Comparison of ENCODE assay signal across 27 cellular contexts in genomic region chr18:8721094-8721669, GRCh38. TPM values are rescaled to one million over a fixed set of nuclear protein-coding genes. Genes with fewer than 3 reads are reported as not detected.
A peak's percentile ranks its signal among the peaks of the same experiment; 100 is the strongest.
DNase-seq lines count a peak whose midpoint lies in the region; ATAC-seq and TF ChIP-seq lines count a peak whose summit lies in the region.
"Had no signal": no experiment of that assay in that cellular context is flagged by ENCODE, and none has a peak within 500 bp of the region (broad histone marks: within the 10 kb centered on the region; RNA-seq: fewer than 3 reads in every experiment).

No MANE protein-coding gene starts in this region.

- peak overlapping the region; percentile 14; the same call in 1 of the 2 replicates for H3K4ac ChIP-seq in IMR-90 (ENCODE audit: low read depth, low read length)

- POLR2A ChIA-PET in IMR-90 (lab: Charles Lee; ENCODE audit: unreplicated experiment), result no interaction called here

- H3K79me2 ChIP-seq in osteoblast (ENCODE audit: insufficient read depth, low read length), result peaks cover 62% of the 10 kb centered on the region
- H3K79me2 ChIP-seq: parathyroid adenoma had no signal

- H2BK20ac ChIP-seq in IMR-90 (ENCODE audit: low read depth, low read length), result no peak overlapping the region

- H2BK120ac ChIP-seq in IMR-90 (ENCODE audit: low read depth, low read length), result no peak overlapping the region

- H3K4me1 ChIP-seq in IMR-90 (ENCODE audit: control insufficient read depth, insufficient read depth, low read length) (peaks cover 13% of the 10 kb centered on the region), osteoblast (ENCODE audit: insufficient read depth, low read length) (peaks cover 8% of the 10 kb centered on the region)

- intact Hi-C loops in IMR-90 (cut with micrococcal nuclease), result no loop called here

- ATAC-seq in IMR-90 (ENCODE audit: low read depth), result no peak
- ATAC-seq in GM19397 (IDR thresholded peaks at IDR 0.05; ENCODE audit: unreplicated experiment), result no peak
- ATAC-seq: activated CD8-positive, alpha-beta T cell treated with anti-CD3 and anti-CD28 coated beads for 36 hours; left lobe of liver; natural killer cell; sciatic nerve; stimulated activated naive CD8-positive, alpha-beta T cell treated with anti-CD3 and anti-CD28 coated beads, Interleukin-15, Interleukin-2, amounts not matched to agents 100 U/mL and 50 U/mL, for 24 hours; T-cell had no signal

- peak in 2 of 3 experiments; percentile 8 to 41 for DNase-seq in NCI-H1417 (lab: John Stamatoyannopoulos, UW)
- no peak for DNase-seq in NCI-H1417 treated with DMSO at 0.1 percent for 48 hours (lab: John Stamatoyannopoulos, UW)
- DNase-seq in IMR-90, result no peak
- DNase-seq in cerebellar cortex (ENCODE audit: low spot score), result peak; percentile 87
- no peak for DNase-seq in osteoblast (ENCODE audit: insufficient read length, low spot score, missing footprints)
- DNase-seq in NCI-H748 treated with DMSO at 0.1 percent for 48 hours (lab: John Stamatoyannopoulos, UW), result no peak
- no peak for DNase-seq in nucleus accumbens (lab: John Stamatoyannopoulos, UW)
- DNase-seq: activated CD4-positive, alpha-beta T cell treated with anti-CD3 and anti-CD28 coated beads for 1 hour; activated CD8-positive, alpha-beta T cell treated with anti-CD3 and anti-CD28 coated beads for 36 hours; activated effector memory CD4-positive, alpha-beta T cell treated with anti-CD3 and anti-CD28 coated beads, Interleukin-2, amount 50 U/mL, for 16 hours; activated naive CD8-positive, alpha-beta T cell treated with anti-CD3 and anti-CD28 coated beads, Interleukin-2, amount 10 ng/mL, durations not matched to agents 7 days and 5 days; CD4-positive, alpha-beta memory T cell; DMS153; effector CD4-positive, alpha-beta T cell; midbrain; natural killer cell; NCI-H187 treated with DMSO at 0.1 percent for 48 hours; stimulated activated naive CD8-positive, alpha-beta T cell treated with anti-CD3 and anti-CD28 coated beads, Interleukin-15, Interleukin-2, amounts not matched to agents 100 U/mL and 50 U/mL, for 24 hours; T-cell had no signal

- CTCF ChIA-PET in IMR-90 (lab: Yijun Ruan, JAX), result no interaction called here

- in situ Hi-C loops in IMR-90 (cut with MboI; ENCODE audit: low sequenced_read_pairs), result no loop called here

- dilution Hi-C loops in IMR-90 (cut with HindIII; ENCODE audit: low sequenced_read_pairs, unreplicated experiment), result no loop called here

- no peaks in the 10 kb centered on the region for H3K9me3 ChIP-seq in IMR-90 (ENCODE audit: control insufficient read depth, insufficient read depth, low read length)
- H3K9me3 ChIP-seq in osteoblast (ENCODE audit: low read depth, low read length), result no peaks in the 10 kb centered on the region
- H3K9me3 ChIP-seq: Peyer's patch, SJSA1 had no signal

- H2AK5ac ChIP-seq in IMR-90 (ENCODE audit: low read depth, low read length), result peak overlapping the region; percentile 82

- peaks cover 41 to 84% of the 10 kb centered on the region in 2 experiments for H3K79me1 ChIP-seq in IMR-90 (ENCODE audit: low read depth in 1 of 2, low read length in 2 of 2)

- no peak for TF ChIP-seq RAD21 in IMR-90 (IDR thresholded peaks at IDR 0.05; ENCODE audit: low read length)

- H2AK9ac ChIP-seq in IMR-90 (replicated peaks; ENCODE audit: low read depth, low read length, poor library complexity), result peak overlapping the region; percentile 66

- no peak overlapping the region for H3K9ac ChIP-seq in IMR-90 (ENCODE audit: low read depth, low read length)
- H3K9ac ChIP-seq: KMS-11, parathyroid adenoma had no signal

- H3K14ac ChIP-seq in IMR-90 (replicated peaks; ENCODE audit: low read depth, low read length), result peak overlapping the region; percentile 49; the same call in 1 of the 2 replicates

- peak overlapping the region; percentile 9 for H2BK5ac ChIP-seq in IMR-90 (ENCODE audit: low read depth, low read length, poor library complexity, severe bottlenecking)

- no peak overlapping the region for H3K18ac ChIP-seq in IMR-90 (ENCODE audit: low read depth, low read length)

- no peak for TF ChIP-seq POLR2A in IMR-90 (IDR thresholded peaks at IDR 0.05; ENCODE audit: low read depth, low read length)

- H3K4me2 ChIP-seq in IMR-90 (ENCODE audit: low read depth, low read length) (no peak overlapping the region), osteoblast (ENCODE audit: insufficient read depth, low read length) (no peak overlapping the region)
- H3K4me2 ChIP-seq: KMS-11 had no signal

- 0 out of 2 replicates have a peak overlapping the region, but pooled peaks have one; percentile 7 for H3K23ac ChIP-seq in IMR-90 (ENCODE audit: low read depth, low read length)

- H3K27ac ChIP-seq in IMR-90 (ENCODE audit: insufficient read depth, low read length) (no peak overlapping the region), osteoblast (ENCODE audit: low read depth, low read length) (peak overlapping the region; percentile 34)
- H3K27ac ChIP-seq: 22Rv1, KMS-11, parathyroid adenoma, Peyer's patch had no signal

- no peak overlapping the region for H4K5ac ChIP-seq in IMR-90 (ENCODE audit: low read depth, low read length)

- WGBS in IMR-90 (ENCODE audit: extremely low coverage in 2 of 2, insufficient read length in 1 of 2), 2 experiments, result no CpG with 5 or more reads among the region's 9 CpGs

- H3K27me3 ChIP-seq in IMR-90 (ENCODE audit: control insufficient read depth, insufficient read depth, low read length), result no peaks in the 10 kb centered on the region
- no peaks in the 10 kb centered on the region for H3K27me3 ChIP-seq in osteoblast (ENCODE audit: insufficient read depth, low read length)
- H3K27me3 ChIP-seq: Peyer's patch, SJSA1 had no signal

- 0 out of 2 replicates have a peak overlapping the region, but pooled peaks have one; percentile 15 for H4K91ac ChIP-seq in IMR-90 (ENCODE audit: insufficient read depth, low read depth, low read length)

- H3K56ac ChIP-seq in IMR-90 (ENCODE audit: extremely low read depth, insufficient read depth, low read length), result no peak overlapping the region

- H3K9me1 ChIP-seq in IMR-90 (ENCODE audit: insufficient read depth, low read length), result peaks cover 30% of the 10 kb centered on the region

- H4K8ac ChIP-seq in IMR-90 (ENCODE audit: low read depth in 2 of 2, low read length in 2 of 2), result peak overlapping the region in 1 of 2 experiments; percentile 11; a peak in 1 of 4 replicates

- peaks cover 43% of the 10 kb centered on the region for H3K36me3 ChIP-seq in IMR-90 (ENCODE audit: control insufficient read depth, insufficient read depth, low read length)
- H3K36me3 ChIP-seq in osteoblast (ENCODE audit: insufficient read depth, low read length), result peaks cover 48% of the 10 kb centered on the region
- H3K36me3 ChIP-seq: Peyer's patch had no signal

- no peak for TF ChIP-seq CTCF in IMR-90 (conservative IDR thresholded peaks at IDR 0.05; ENCODE audit: low read depth, low read length)
- no peak for TF ChIP-seq CTCF in osteoblast (IDR thresholded peaks at IDR 0.05; ENCODE audit: extremely low read depth, low read depth, low read length)

- H4K20me1 ChIP-seq in IMR-90 (ENCODE audit: insufficient read depth, low read length), result peaks cover 51% of the 10 kb centered on the region
- H4K20me1 ChIP-seq in osteoblast (ENCODE audit: insufficient read depth, low read length), result peaks cover 9% of the 10 kb centered on the region

- H3K4me3 ChIP-seq in IMR-90 (ENCODE audit: insufficient read depth, low read depth, low read length) (no peak overlapping the region), osteoblast (ENCODE audit: insufficient read depth, low read length) (no peak overlapping the region)
- H3K4me3 ChIP-seq: Peyer's patch, SJSA1 had no signal

- no peak overlapping the region for H2AFZ ChIP-seq in IMR-90 (replicated peaks; ENCODE audit: low read length, poor library complexity)
- no peak overlapping the region for H2AFZ ChIP-seq in osteoblast (ENCODE audit: low read length)

- no TSS peak for BruUV-seq in IMR-90 (replicated peaks; lab: Mats Ljungman, UMichigan)

- H2BK15ac ChIP-seq in IMR-90 (ENCODE audit: low read depth, low read length), result no peak overlapping the region; the same call in 2 of the 3 replicates

TF ChIP-seq in IMR-90, 13 proteins besides CTCF, POLR2A, EP300 and RAD21 (continues in another document):
- TF ChIP-seq ELK1 (IDR thresholded peaks at IDR 0.05; ENCODE audit: borderline replicate concordance, low read depth, low read length) (no peak), MAFK (IDR thresholded peaks at IDR 0.05; ENCODE audit: low read depth, low read length) (no peak), MXI1 (IDR thresholded peaks at IDR 0.05; ENCODE audit: borderline replicate concordance, low read depth, low read length) (no peak), FOS (IDR thresholded peaks at IDR 0.05; ENCODE audit: low read depth, low read length) (no peak), MAZ (IDR thresholded peaks at IDR 0.05; ENCODE audit: borderline replicate concordance, low read depth, low read length) (no peak), RCOR1 (IDR thresholded peaks at IDR 0.05; ENCODE audit: insufficient replicate concordance, low read length) (no peak), RFX5 (IDR thresholded peaks at IDR 0.05; ENCODE audit: low read depth, low read length) (no peak), CEBPB (IDR thresholded peaks at IDR 0.05; ENCODE audit: low read depth, low read length) (no peak), USF2 (IDR thresholded peaks at IDR 0.05; ENCODE audit: low read depth, low read length) (no peak), CHD1 (IDR thresholded peaks at IDR 0.05; ENCODE audit: low read depth, low read length) (no peak), BHLHE40 (IDR thresholded peaks at IDR 0.05; ENCODE audit: low read depth, low read length) (no peak), SMC3 (IDR thresholded peaks at IDR 0.05; ENCODE audit: low read depth, low read length) (no peak)

RNA-seq across cellular contexts. Expression of gene MTCL1, which starts 15.8 kb away (rescaled TPM):
- total RNA-seq in IMR-90 (2012; rRNA removed) (29.0 and 38.6 TPM in 2 replicates), osteoblast (38.0 and 44.5 TPM in 2 replicates)
- 44.7 and 45.3 TPM in 2 replicates for polyA plus RNA-seq in IMR-90 (2012; rRNA removed)
- polyA plus RNA-seq in IMR-90 (2012; cell fraction: cytosol; rRNA removed), result 26.0 and 32.1 TPM in 2 replicates
- 165 and 175 TPM in 2 replicates for polyA plus RNA-seq in IMR-90 (2012; cell fraction: nucleus; rRNA removed; ENCODE audit: low replicate concordance)
- polyA plus RNA-seq: CD4-positive, alpha-beta memory T cell had no signal

Comparison
In these comparisons a context has a peak if more than half of its experiments do, and no peak if none do; other contexts are left out.
1. DNase-seq: peak in NCI-H1417 (2 of 3) and cerebellar cortex (single experiment); none in NCI-H1417 treated with DMSO at 0.1 percent for 48 hours (single experiment), IMR-90 (single experiment), osteoblast (single experiment), NCI-H748 treated with DMSO at 0.1 percent for 48 hours (single experiment) and nucleus accumbens (0 of 56).